Comparison of ENCODE assay signal across 8 cellular contexts in genomic region chr1:179709841-179710329, GRCh38. TPM values are rescaled to one million over a fixed set of nuclear protein-coding genes. Genes with fewer than 3 reads are reported as not detected.
DNase-seq lines count a peak whose midpoint lies in the region; ATAC-seq, FAIRE-seq and TF ChIP-seq lines count a peak whose summit lies in the region.

No MANE protein-coding gene starts in this region.

- no peak for TF ChIP-seq CTCF in HFFc6 (IDR thresholded peaks at IDR 0.05)

- peak; percentile 95 for FAIRE-seq in islet of Langerhans (lab: Jason Lieb, UNC)

- peaks cover 6% of the 10 kb centered on the region for H3K27me3 Mint-ChIP-seq in HFFc6 (ENCODE audit: insufficient read depth)

- ATAC-seq in GM18502 (IDR thresholded peaks at IDR 0.05; ENCODE audit: poor library complexity, unreplicated experiment) (peak; percentile 88), GM21825 (IDR thresholded peaks at IDR 0.05; ENCODE audit: unreplicated experiment) (peak; percentile 75)

- peaks cover 10% of the 10 kb centered on the region for H3K9me3 Mint-ChIP-seq in HFFc6

- H3K36me3 Mint-ChIP-seq in HFFc6 (ENCODE audit: low read depth): peaks cover 8% of the 10 kb centered on the region; the same call in 1 of the 2 replicates

- DNase-seq in RPMI8226: peak; percentile 53
- no peak for DNase-seq in HFFc6
- no peak for DNase-seq in GF-D8 (lab: John Stamatoyannopoulos, UW)
- no peak for DNase-seq in cerebellum (ENCODE audit: low spot score)
- no peak for DNase-seq in SKM-1 (lab: John Stamatoyannopoulos, UW; ENCODE audit: unreplicated experiment)

- H3K4me1 Mint-ChIP-seq in HFFc6 (ENCODE audit: low read depth): no peaks in the 10 kb centered on the region; the same call in 1 of the 2 replicates

- no peak overlapping the region for H3K4me3 Mint-ChIP-seq in HFFc6

- no peak overlapping the region for H3K27ac Mint-ChIP-seq in HFFc6

RNA-seq across cellular contexts. Expression of gene FAM163A, which starts 33.2 kb away (rescaled TPM):
- total RNA-seq in HFFc6 (2021; fragmentation: NEBNext Ultra II Directional; extraction: Animal tissue kit (Norgen Biotek cat#: 25700)): not detected
- total RNA-seq in cerebellum: 0.36 TPM
